Comparison of ENCODE assay signal across 9 cellular contexts in genomic region chr7:158819571-158820203, GRCh38. TPM values are rescaled to one million over a fixed set of nuclear protein-coding genes. Genes with fewer than 3 reads are reported as not detected.
DNase-seq lines count a peak whose midpoint lies in the region; ATAC-seq, FAIRE-seq and TF ChIP-seq lines count a peak whose summit lies in the region.
"Had no signal": no experiment of that assay in that cellular context is flagged by ENCODE, and none has a peak within 500 bp of the region (broad histone marks: within the 10 kb centered on the region; RNA-seq: fewer than 3 reads in every experiment).

No MANE protein-coding gene starts in this region.

- H2AFZ ChIP-seq in SK-N-SH (ENCODE audit: low read depth) (no peak overlapping the region), endothelial cell of umbilical vein (ENCODE audit: low read depth, low read length) (no peak overlapping the region)

- DNase-seq in SK-N-SH: no peak
- DNase-seq in T-cell: no peak
- DNase-seq in endothelial cell of umbilical vein (ENCODE audit: low read depth, low spot score): no peak
- no peak for DNase-seq in stimulated activated effector memory CD8-positive, alpha-beta T cell treated with anti-CD3 and anti-CD28 coated beads, Interleukin-12 subunit alpha, Interleukin-12 subunit beta, amount 100 ng/mL, for 72 hours (ENCODE audit: low spot score in 2 of 2)
- DNase-seq in HuH-7 (ENCODE audit: low spot score): no peak
- DNase-seq in COLO829 (ENCODE audit: low spot score): no peak

- H3K9me3 Mint-ChIP-seq in T-cell: no peaks in the 10 kb centered on the region
- H3K9me3 Mint-ChIP-seq in stimulated activated effector memory CD8-positive, alpha-beta T cell treated with anti-CD3 and anti-CD28 coated beads, Interleukin-12 subunit alpha, Interleukin-12 subunit beta, amount 100 ng/mL, for 72 hours: no peaks in the 10 kb centered on the region

- no peak for TF ChIP-seq POLR2A in endothelial cell of umbilical vein (IDR thresholded peaks at IDR 0.05; ENCODE audit: low read depth, low read length)

- no peaks in the 10 kb centered on the region for H3K27me3 Mint-ChIP-seq in T-cell

- CTCF ChIA-PET in SK-N-SH (lab: Yijun Ruan, JAX): interaction anchor here (1.1 to 1.7 kb wide), 3 partner anchors 8 to 115 kb away, joined by 3 to 4 read pairs (median 4); partner anchors contain the start of gene NCAPG2
- CTCF ChIA-PET in T-cell (lab: Charles Lee): interaction anchor here (0.9 to 1.2 kb wide), 3 partner anchors 8 to 10 kb away, joined by 3 to 5 read pairs (median 4); no protein-coding TSS in a partner anchor
- CTCF ChIA-PET in endothelial cell of umbilical vein (lab: Charles Lee): interaction anchor here (0.9 to 1.2 kb wide), 6 partner anchors 8 to 79 kb away, joined by 3 to 6 read pairs (median 4); partner anchors contain the start of gene ESYT2

- H3K4me1 ChIP-seq in SK-N-SH (ENCODE audit: control insufficient read depth in 1 of 2, insufficient read depth in 2 of 2, low read depth in 1 of 2, low read length in 1 of 2) (peaks cover 36 to 48% of the 10 kb centered on the region in 2 experiments), endothelial cell of umbilical vein (ENCODE audit: control insufficient read depth, extremely low read depth, insufficient read depth, low read length) (peaks cover 62% of the 10 kb centered on the region)

- H3K27ac ChIP-seq in SK-N-SH (ENCODE audit: low read depth in 2 of 2, low read length in 1 of 2) (peak overlapping the region; percentile 95 to 99), endothelial cell of umbilical vein (ENCODE audit: insufficient read depth, low read depth, low read length) (peak overlapping the region; percentile 95)

- H3K79me2 ChIP-seq in SK-N-SH (ENCODE audit: insufficient read depth): peaks cover 85% of the 10 kb centered on the region
- H3K79me2 ChIP-seq in endothelial cell of umbilical vein (ENCODE audit: control insufficient read depth, insufficient read depth, low read length): peaks cover 65% of the 10 kb centered on the region

- H3K36me3 ChIP-seq in SK-N-SH (replicated peaks in 1 of 2; ENCODE audit: control insufficient read depth in 1 of 2, insufficient read depth in 2 of 2, low read length in 1 of 2) (no peaks in the 10 kb centered on the region), endothelial cell of umbilical vein (ENCODE audit: control insufficient read depth in 2 of 2, extremely low read depth in 1 of 2, insufficient read depth in 2 of 2, low read length in 2 of 2) (no peaks in the 10 kb centered on the region)

- TF ChIP-seq CTCF in SK-N-SH (IDR thresholded peaks at IDR 0.05): no peak
- TF ChIP-seq CTCF in endothelial cell of umbilical vein (IDR thresholded peaks at IDR 0.05; ENCODE audit: extremely low read depth in 1 of 2, insufficient read depth in 1 of 2, low read depth in 1 of 2, low read length in 2 of 2): no peak

- H3K9ac ChIP-seq in SK-N-SH (peak overlapping the region; percentile 72), endothelial cell of umbilical vein (replicated peaks; ENCODE audit: extremely low read depth, insufficient read depth, low read length) (peak overlapping the region; percentile 84)

- peak overlapping the region; percentile 95 to 98 for H3K27ac Mint-ChIP-seq in T-cell
- H3K27ac Mint-ChIP-seq in stimulated activated effector memory CD8-positive, alpha-beta T cell treated with anti-CD3 and anti-CD28 coated beads, Interleukin-12 subunit alpha, Interleukin-12 subunit beta, amount 100 ng/mL, for 72 hours: peak overlapping the region; percentile 98

- peak overlapping the region; percentile 75 for H3K4me2 ChIP-seq in SK-N-SH
- peak overlapping the region; percentile 90 for H3K4me2 ChIP-seq in endothelial cell of umbilical vein (ENCODE audit: insufficient read depth, low read length)

- no peaks in the 10 kb centered on the region for H3K9me2 ChIP-seq in SK-N-SH

- peaks cover 47% of the 10 kb centered on the region for H3F3A ChIP-seq in SK-N-SH (replicated peaks; ENCODE audit: insufficient read depth)

- ATAC-seq in SK-N-SH treated with all-trans-retinoic acid at 6 μM for 48 hours (no peak), T-cell (replicated peaks in 1 of 4) (no peak), GM21423 (IDR thresholded peaks at IDR 0.05; ENCODE audit: unreplicated experiment) (no peak)
- ATAC-seq in stimulated activated effector memory CD8-positive, alpha-beta T cell treated with anti-CD3 and anti-CD28 coated beads, Interleukin-12 subunit alpha, Interleukin-12 subunit beta, amount 100 ng/mL, for 72 hours: no peak

- H3K9me1 ChIP-seq in endothelial cell of umbilical vein (replicated peaks; ENCODE audit: control insufficient read depth, extremely low read depth, insufficient read depth, low read length): no peaks in the 10 kb centered on the region

- H3K27me3 ChIP-seq in SK-N-SH (ENCODE audit: insufficient read depth): no peaks in the 10 kb centered on the region
- no peaks in the 10 kb centered on the region for H3K27me3 ChIP-seq in endothelial cell of umbilical vein (ENCODE audit: control insufficient read depth in 2 of 2, insufficient read depth in 2 of 2, low read length in 2 of 2)

- 80% methylated on average over 7 of the region's 7 CpGs for WGBS in SK-N-SH (ENCODE audit: low lambda C conversion rate)

- FAIRE-seq in endothelial cell of umbilical vein (lab: Jason Lieb, UNC): no peak
- FAIRE-seq: colon had no signal

- dilution Hi-C loops in endothelial cell of umbilical vein (cut with MboI; ENCODE audit: extremely low pct_ligation_motif_present, low sequenced_read_pairs): no loop called here

- BruUV-seq in endothelial cell of umbilical vein (replicated peaks; lab: Mats Ljungman, UMichigan): no TSS peak

- no peak for TF ChIP-seq EP300 in SK-N-SH (IDR thresholded peaks at IDR 0.05; ENCODE audit: borderline replicate concordance in 1 of 2, low read depth in 1 of 2, low read length in 1 of 2)

- TF ChIP-seq RAD21 in SK-N-SH (IDR thresholded peaks at IDR 0.05; ENCODE audit: low read length): no peak

- H3K4me3 Mint-ChIP-seq in T-cell: peak overlapping the region; percentile 49 to 88 (median 84)
- H3K4me3 Mint-ChIP-seq in stimulated activated effector memory CD8-positive, alpha-beta T cell treated with anti-CD3 and anti-CD28 coated beads, Interleukin-12 subunit alpha, Interleukin-12 subunit beta, amount 100 ng/mL, for 72 hours: peak overlapping the region; percentile 74

- no peaks in the 10 kb centered on the region for H3K9me3 ChIP-seq in SK-N-SH
- no peaks in the 10 kb centered on the region for H3K9me3 ChIP-seq in endothelial cell of umbilical vein (replicated peaks; ENCODE audit: control insufficient read depth, insufficient read depth, low read length)

- H4K20me1 ChIP-seq in SK-N-SH (ENCODE audit: insufficient read depth): no peaks in the 10 kb centered on the region
- no peaks in the 10 kb centered on the region for H4K20me1 ChIP-seq in endothelial cell of umbilical vein (replicated peaks; ENCODE audit: control insufficient read depth, extremely low read depth, insufficient read depth, low read length)

- H3K36me3 Mint-ChIP-seq in T-cell: peaks cover 18% of the 10 kb centered on the region
- H3K36me3 Mint-ChIP-seq in stimulated activated effector memory CD8-positive, alpha-beta T cell treated with anti-CD3 and anti-CD28 coated beads, Interleukin-12 subunit alpha, Interleukin-12 subunit beta, amount 100 ng/mL, for 72 hours: peaks cover 19% of the 10 kb centered on the region

- H3K4me3 ChIP-seq in SK-N-SH (ENCODE audit: low read depth in 2 of 2, low read length in 1 of 2): peak overlapping the region in 1 of 2 experiments; percentile 54; a peak in 2 of 4 replicates
- no peak overlapping the region for H3K4me3 ChIP-seq in endothelial cell of umbilical vein (replicated peaks in 1 of 3; ENCODE audit: insufficient read depth in 1 of 3, low read depth in 1 of 3, low read length in 3 of 3)

- POLR2A ChIA-PET in SK-N-SH (lab: Yijun Ruan, JAX): interaction anchor here (0.8 kb wide), 1 partner anchor 43 kb away, joined by 3 read pairs; no protein-coding TSS in a partner anchor
- POLR2A ChIA-PET in T-cell (lab: Charles Lee): interaction anchor here (0.7 to 1.8 kb wide), 5 partner anchors 8 to 13 kb away, joined by 3 to 13 read pairs (median 3); partner anchors contain the start of gene ESYT2 (in 1 of the 2)
- POLR2A ChIA-PET in endothelial cell of umbilical vein (lab: Charles Lee): interaction anchor here (1.6 kb wide), 1 partner anchor 44 kb away, joined by 6 read pairs; no protein-coding TSS in a partner anchor

- intact Hi-C loops in endothelial cell of umbilical vein (cut with micrococcal nuclease): loop anchor here (2.0 kb wide), 1 partner anchor 37 kb away; no protein-coding TSS in a partner anchor

- H3K4me1 Mint-ChIP-seq in T-cell: peaks cover 89 to 90% (median 89%) of the 10 kb centered on the region in 3 donors
- H3K4me1 Mint-ChIP-seq in stimulated activated effector memory CD8-positive, alpha-beta T cell treated with anti-CD3 and anti-CD28 coated beads, Interleukin-12 subunit alpha, Interleukin-12 subunit beta, amount 100 ng/mL, for 72 hours: peaks cover 78% of the 10 kb centered on the region

RNA-seq across cellular contexts. Expression of gene ESYT2, which starts 9.6 kb away (rescaled TPM):
- polyA plus RNA-seq in SK-N-SH (2012; rRNA removed): 34.2 and 42.7 TPM in 2 replicates
- polyA plus RNA-seq in SK-N-SH (2012; cell fraction: cytosol; rRNA removed): 34.6 and 42.2 TPM in 2 replicates
- 19.3 and 31.3 TPM in 2 replicates for polyA plus RNA-seq in SK-N-SH (2012; cell fraction: nucleus; rRNA removed)
- total RNA-seq in T-cell: 100 to 1,000 TPM in 4 of 5 donors, 10 to 100 TPM in 1; 99.0 to 122 (median 116) TPM
- 40.6 and 46.6 TPM in 2 replicates for total RNA-seq in endothelial cell of umbilical vein
- polyA plus RNA-seq in endothelial cell of umbilical vein: 15.5 and 18.8 TPM in 2 replicates
- polyA plus RNA-seq in endothelial cell of umbilical vein (2011; cell fraction: cytosol; rRNA removed): 19.7 and 20.5 TPM in 2 replicates
- polyA plus RNA-seq in endothelial cell of umbilical vein (2011; cell fraction: nucleus; rRNA removed): 24.4 and 24.8 TPM in 2 replicates
- polyA plus RNA-seq in endothelial cell of umbilical vein (2012): 24.9 and 34.3 TPM in 2 replicates
- polyA minus RNA-seq in endothelial cell of umbilical vein: 33.4 and 35.3 TPM in 2 replicates
- 50.1 TPM for polyA minus RNA-seq in endothelial cell of umbilical vein (2011; cell fraction: cytosol; rRNA and poly(A)+ RNA removed)
- polyA minus RNA-seq in endothelial cell of umbilical vein (2011; cell fraction: nucleus; rRNA and poly(A)+ RNA removed): 21.1 and 24.2 TPM in 2 replicates

RNA-seq across cellular contexts. Expression of gene DYNC2I1, which starts 36.7 kb away (rescaled TPM):
- polyA plus RNA-seq in SK-N-SH (2012; rRNA removed) (23.0 and 25.8 TPM in 2 replicates), endothelial cell of umbilical vein (10.4 and 10.8 TPM in 2 replicates)
- polyA plus RNA-seq in SK-N-SH (2012; cell fraction: cytosol; rRNA removed): 12.8 and 14.4 TPM in 2 replicates
- polyA plus RNA-seq in SK-N-SH (2012; cell fraction: nucleus; rRNA removed): 89.3 and 188 TPM in 2 replicates
- total RNA-seq in T-cell (10 to 100 TPM; 12.7 to 20.6 (median 15.1) TPM), endothelial cell of umbilical vein (13.9 and 14.6 TPM in 2 replicates)
- polyA plus RNA-seq in endothelial cell of umbilical vein (2011; cell fraction: cytosol; rRNA removed): 5.5 and 7.8 TPM in 2 replicates
- 23.6 and 29.0 TPM in 2 replicates for polyA plus RNA-seq in endothelial cell of umbilical vein (2011; cell fraction: nucleus; rRNA removed)
- 6.8 and 7.2 TPM in 2 replicates for polyA plus RNA-seq in endothelial cell of umbilical vein (2012)
- 8.1 and 8.4 TPM in 2 replicates for polyA minus RNA-seq in endothelial cell of umbilical vein
- 3.9 TPM for polyA minus RNA-seq in endothelial cell of umbilical vein (2011; cell fraction: cytosol; rRNA and poly(A)+ RNA removed)
- 9.2 and 11.4 TPM in 2 replicates for polyA minus RNA-seq in endothelial cell of umbilical vein (2011; cell fraction: nucleus; rRNA and poly(A)+ RNA removed)
